21 cellular contexts compared by ENCODE assay signal in genomic region chr11:35463211-35463810, GRCh38. TPM values are rescaled to one million over a fixed set of nuclear protein-coding genes. Genes with fewer than 3 reads are reported as not detected.
"Had no signal": no experiment of that assay in that cellular context is flagged by ENCODE, and none has a peak within 500 bp of the region (broad histone marks: within the 10 kb centered on the region; RNA-seq: fewer than 3 reads in every experiment).

No MANE protein-coding gene starts in this region.

- H3K9me3 ChIP-seq: ascending aorta, breast epithelium, heart left ventricle, left ventricle myocardium inferior, mucosa of descending colon, suprapubic skin, transverse colon, uterus had no signal

- DNase-seq: activated CD4-positive, alpha-beta T cell treated with anti-CD3 and anti-CD28 coated beads, Interleukin-2, amount 10 ng/mL, durations not matched to agents 7 days and 5 days; activated CD8-positive, alpha-beta memory T cell treated with anti-CD3 and anti-CD28 coated beads, Interleukin-2, amount 50 U/mL, for 4 hours; activated naive CD4-positive, alpha-beta T cell treated with anti-CD3 and anti-CD28 coated beads, Interleukin-2, amount 10 ng/mL, durations not matched to agents 7 days and 5 days; activated naive CD8-positive, alpha-beta T cell treated with anti-CD3 and anti-CD28 coated beads, Interleukin-2, amount 50 U/mL, for 24 hours; activated T-cell treated with anti-CD3 and anti-CD28 coated beads, Interleukin-2, amount 50 U/mL, for 4 hours; heart left ventricle; kidney glomerular epithelial cell; left ventricle myocardium inferior; mucosa of descending colon; naive thymus-derived CD4-positive, alpha-beta T cell; right cardiac atrium; stimulated activated naive CD8-positive, alpha-beta T cell treated with anti-CD3 and anti-CD28 coated beads, Interleukin-15, Interleukin-2, amounts not matched to agents 100 U/mL and 50 U/mL, for 24 hours; T1000; transverse colon; uterus had no signal

- H3K4me1 ChIP-seq: ascending aorta, breast epithelium, heart left ventricle, left ventricle myocardium inferior, transverse colon, uterus had no signal

- H3K27me3 ChIP-seq: ascending aorta, breast epithelium, suprapubic skin, transverse colon, uterus had no signal

- H3K4me3 ChIP-seq: ascending aorta, breast epithelium, heart left ventricle, left ventricle myocardium inferior, mucosa of descending colon, suprapubic skin, transverse colon, uterus had no signal

- ATAC-seq: activated naive CD8-positive, alpha-beta T cell treated with anti-CD3 and anti-CD28 coated beads, Interleukin-2, amount 50 U/mL, for 24 hours; activated T-cell treated with anti-CD3 and anti-CD28 coated beads, Interleukin-2, amount 50 U/mL, for 4 hours; heart left ventricle; mucosa of descending colon; naive thymus-derived CD4-positive, alpha-beta T cell; right cardiac atrium; stimulated activated naive CD8-positive, alpha-beta T cell treated with anti-CD3 and anti-CD28 coated beads, Interleukin-15, Interleukin-2, amounts not matched to agents 100 U/mL and 50 U/mL, for 24 hours had no signal

- H3K27ac ChIP-seq: ascending aorta, breast epithelium, heart left ventricle, left ventricle myocardium inferior, suprapubic skin, transverse colon, uterus had no signal

- H3K36me3 ChIP-seq: ascending aorta, breast epithelium, left ventricle myocardium inferior, transverse colon, uterus had no signal

RNA-seq across cellular contexts. Expression of gene SLC1A2, which starts 44.0 kb away (rescaled TPM):
- total RNA-seq: activated CD4-positive, alpha-beta T cell treated with anti-CD3 and anti-CD28 coated beads, Interleukin-2, amount 10 ng/mL, durations not matched to agents 7 days and 5 days; dermis microvascular lymphatic vessel endothelial cell; epithelial cell of proximal tubule; T-helper 1 cell treated with Interleukin-12 subunit alpha and Interleukin-12 subunit beta and Interleukin-4 antibody, amounts not matched to agents 30 ng/mL and 1 ng/mL, for 36 hours had no signal
